In the genomic region with DNA sequence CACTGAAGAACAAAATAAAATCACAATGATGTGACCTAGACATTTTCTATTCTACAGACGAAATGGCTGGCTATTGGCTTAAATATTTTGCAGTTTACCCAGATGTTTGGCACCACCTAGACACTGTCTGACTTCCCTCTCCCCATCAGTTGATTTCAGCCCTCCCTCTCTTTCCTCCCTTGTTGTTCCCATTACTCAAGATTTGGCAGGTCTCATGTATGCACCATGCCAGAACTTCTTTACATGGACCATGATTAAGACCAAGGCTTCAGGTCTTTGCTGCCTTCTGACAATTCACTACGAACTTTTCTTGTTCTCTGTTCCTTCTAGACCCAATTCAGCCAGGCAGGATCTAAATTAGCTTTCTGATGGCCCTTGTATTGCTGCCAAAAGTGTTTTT, we compare ENCODE assay signal across 10 cellular contexts.
"Had no signal": no experiment of that assay in that cellular context is flagged by ENCODE, and none has a peak within 500 bp of the region (broad histone marks: within the 10 kb centered on the region; RNA-seq: fewer than 3 reads in every experiment).

No MANE protein-coding gene starts in this region.

- H3K4me1 Mint-ChIP-seq: GM23338, H9 had no signal

- H3K9me3 ChIP-seq: HAP-1 had no signal

- H3K4me2 ChIP-seq: GM23338 had no signal

- H2AFZ ChIP-seq: GM23248, GM23338 had no signal

- H3K4me3 ChIP-seq: GM23248, GM23338, HAP-1 had no signal

- ATAC-seq: GM23338, HCT116 had no signal

- H3K4me3 Mint-ChIP-seq: GM23338, H9, HFFc6 had no signal

- H3K27ac ChIP-seq: GM23248 had no signal

- H3K27ac Mint-ChIP-seq: GM23338, H9, HFFc6 had no signal

- FAIRE-seq: H54 had no signal

- H3K9ac ChIP-seq: GM23248 had no signal

- H3K9me3 Mint-ChIP-seq: HFFc6 had no signal

- H3K36me3 ChIP-seq: HAP-1 had no signal

- DNase-seq: GM23248, GOT3, H7, H9, HCEC 1CT, HFFc6 had no signal

- H3K4me1 ChIP-seq: HAP-1 had no signal
